12 cellular contexts compared by ENCODE assay signal in the genomic region with DNA sequence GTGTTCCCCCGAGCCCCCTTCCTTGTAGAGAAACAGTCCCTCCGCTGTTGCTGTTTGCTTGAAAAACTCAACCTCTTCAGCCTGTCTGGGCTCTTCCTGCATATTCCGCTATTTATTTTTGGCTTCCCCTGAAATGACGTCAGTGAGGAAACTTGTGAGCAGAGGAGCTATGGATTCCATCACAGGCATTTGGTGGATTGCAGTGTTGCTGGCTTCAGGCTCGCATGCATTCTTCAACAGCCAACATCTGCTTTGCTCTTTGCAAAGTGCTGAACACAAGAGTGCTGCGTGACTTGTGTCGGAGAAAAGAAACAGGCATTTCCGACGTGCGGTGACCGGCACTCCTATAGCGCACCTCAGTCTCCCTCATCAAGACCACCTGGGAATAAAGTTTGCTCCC.
DNase-seq lines count a peak whose midpoint lies in the region; ATAC-seq and TF ChIP-seq lines count a peak whose summit lies in the region.
"Had no signal": no experiment of that assay in that cellular context is flagged by ENCODE, and none has a peak within 500 bp of the region (broad histone marks: within the 10 kb centered on the region; RNA-seq: fewer than 3 reads in every experiment).

No MANE protein-coding gene starts in this region.

- POLR2A ChIA-PET in AG04450 (lab: Yijun Ruan, JAX): interaction anchor here (0.9 to 1.8 kb wide), 3 partner anchors 18 to 94 kb away, joined by 3 to 9 read pairs (median 5); no protein-coding TSS in a partner anchor
- POLR2A ChIA-PET in RWPE1 (lab: Yijun Ruan, JAX; ENCODE audit: low non-redundant PET): no interaction called here

- DNase-seq in AG04450 (ENCODE audit: low read depth, low spot score): peak; percentile 81
- peak; percentile 74 to 90 for DNase-seq in foreskin fibroblast
- peak; percentile 66 for DNase-seq in non-pigmented ciliary epithelial cell (ENCODE audit: low read depth)
- no peak for DNase-seq in T-helper 1 cell
- DNase-seq in GM13977 (ENCODE audit: low spot score): no peak
- DNase-seq in glomerular visceral epithelial cell (ENCODE audit: extremely low spot score): no peak
- DNase-seq in RWPE1 (ENCODE audit: low spot score): no peak
- DNase-seq: hypothalamus; NCI-H1436 treated with DMSO at 0.1 percent for 48 hours; NCI-H82; stimulated activated CD4-positive, alpha-beta T cell treated with anti-CD3 and anti-CD28 coated beads, Interleukin-15, amount 100 ng/mL, for 24 hours had no signal

- peak overlapping the region; percentile 72 for H3K27ac ChIP-seq in AG04450 (ENCODE audit: low read depth, low read length)
- no peak overlapping the region for H3K27ac ChIP-seq in RWPE1

- H3K27me3 ChIP-seq in AG04450 (ENCODE audit: control insufficient read depth, insufficient read depth, low read length): no peaks in the 10 kb centered on the region

- no peak for TF ChIP-seq CTCF in AG04450 (IDR thresholded peaks at IDR 0.05; ENCODE audit: low read depth, low read length)
- no peak for TF ChIP-seq CTCF in foreskin fibroblast (IDR thresholded peaks at IDR 0.05; ENCODE audit: low read depth, low read length)
- no peak for TF ChIP-seq CTCF in GM13977 (IDR thresholded peaks at IDR 0.05; ENCODE audit: extremely low read depth, insufficient read depth, missing control alignments)
- TF ChIP-seq CTCF in RWPE1 (conservative IDR thresholded peaks at IDR 0.05; ENCODE audit: low read depth): no peak

- CTCF ChIA-PET in AG04450 (lab: Charles Lee) (interaction anchor here (1.3 kb wide), 1 partner anchor 9 kb away, joined by 4 read pairs; no protein-coding TSS in a partner anchor), RWPE1 (lab: Yijun Ruan, JAX) (interaction anchor here (0.5 to 0.6 kb wide), 2 partner anchors 21 to 33 kb away, joined by 3 to 5 read pairs; no protein-coding TSS in a partner anchor)

- no peaks in the 10 kb centered on the region for H3K9me3 ChIP-seq in AG04450 (ENCODE audit: control insufficient read depth, insufficient read depth, low read length)

- no peak overlapping the region for H3K4me3 ChIP-seq in AG04450 (ENCODE audit: low read depth, low read length)
- H3K4me3 ChIP-seq in foreskin fibroblast (ENCODE audit: low read depth in 1 of 2, low read length in 2 of 2): peak overlapping the region; percentile 15 to 16

- in situ Hi-C loops in GM13977 (cut with MboI; ENCODE audit: low pct_unique_long_range_greater_than_20kb, low sequenced_read_pairs, unreplicated experiment): no loop called here

- peak; percentile 39; the same call in 2 of the 3 replicates for ATAC-seq in SK-N-SH treated with all-trans-retinoic acid at 6 μM for 48 hours

TF ChIP-seq in SK-N-SH treated with all-trans-retinoic acid at 6 μM for 48 hours, 23 proteins besides CTCF, POLR2A, EP300 and RAD21:
- no peak for TF ChIP-seq ZNF70 (CRISPR knock-in tag; IDR thresholded peaks at IDR 0.05)
- no peak for TF ChIP-seq ZNF565 (CRISPR knock-in tag; conservative IDR thresholded peaks at IDR 0.05; ENCODE audit: low read depth)
- no peak for TF ChIP-seq GLIS3 (CRISPR knock-in tag; IDR thresholded peaks at IDR 0.05)
- no peak for TF ChIP-seq RARB (CRISPR knock-in tag; IDR thresholded peaks at IDR 0.05)
- no peak for TF ChIP-seq ISL1 (CRISPR knock-in tag; IDR thresholded peaks at IDR 0.05)
- no peak for TF ChIP-seq ESRRG (CRISPR knock-in tag; IDR thresholded peaks at IDR 0.05)
- TF ChIP-seq, protein P1, sequence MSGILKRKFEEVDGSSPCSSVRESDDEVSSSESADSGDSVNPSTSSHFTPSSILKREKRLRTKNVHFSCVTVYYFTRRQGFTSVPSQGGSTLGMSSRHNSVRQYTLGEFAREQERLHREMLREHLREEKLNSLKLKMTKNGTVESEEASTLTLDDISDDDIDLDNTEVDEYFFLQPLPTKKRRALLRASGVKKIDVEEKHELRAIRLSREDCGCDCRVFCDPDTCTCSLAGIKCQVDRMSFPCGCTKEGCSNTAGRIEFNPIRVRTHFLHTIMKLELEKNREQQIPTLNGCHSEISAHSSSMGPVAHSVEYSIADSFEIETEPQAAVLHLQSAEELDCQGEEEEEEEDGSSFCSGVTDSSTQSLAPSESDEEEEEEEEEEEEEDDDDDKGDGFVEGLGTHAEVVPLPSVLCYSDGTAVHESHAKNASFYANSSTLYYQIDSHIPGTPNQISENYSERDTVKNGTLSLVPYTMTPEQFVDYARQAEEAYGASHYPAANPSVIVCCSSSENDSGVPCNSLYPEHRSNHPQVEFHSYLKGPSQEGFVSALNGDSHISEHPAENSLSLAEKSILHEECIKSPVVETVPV (CRISPR knock-in tag; IDR thresholded peaks at IDR 0.05): no peak
- TF ChIP-seq TOX (CRISPR knock-in tag; IDR thresholded peaks at IDR 0.05; ENCODE audit: borderline replicate concordance): no peak
- TF ChIP-seq, protein P2, sequence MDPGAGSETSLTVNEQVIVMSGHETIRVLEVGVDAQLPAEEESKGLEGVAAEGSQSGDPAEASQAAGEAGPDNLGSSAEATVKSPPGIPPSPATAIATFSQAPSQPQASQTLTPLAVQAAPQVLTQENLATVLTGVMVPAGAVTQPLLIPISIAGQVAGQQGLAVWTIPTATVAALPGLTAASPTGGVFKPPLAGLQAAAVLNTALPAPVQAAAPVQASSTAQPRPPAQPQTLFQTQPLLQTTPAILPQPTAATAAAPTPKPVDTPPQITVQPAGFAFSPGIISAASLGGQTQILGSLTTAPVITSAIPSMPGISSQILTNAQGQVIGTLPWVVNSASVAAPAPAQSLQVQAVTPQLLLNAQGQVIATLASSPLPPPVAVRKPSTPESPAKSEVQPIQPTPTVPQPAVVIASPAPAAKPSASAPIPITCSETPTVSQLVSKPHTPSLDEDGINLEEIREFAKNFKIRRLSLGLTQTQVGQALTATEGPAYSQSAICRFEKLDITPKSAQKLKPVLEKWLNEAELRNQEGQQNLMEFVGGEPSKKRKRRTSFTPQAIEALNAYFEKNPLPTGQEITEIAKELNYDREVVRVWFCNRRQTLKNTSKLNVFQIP (CRISPR knock-in tag; IDR thresholded peaks at IDR 0.05; ENCODE audit: borderline replicate concordance, low read depth): no peak
- TF ChIP-seq BACH2 (CRISPR knock-in tag; IDR thresholded peaks at IDR 0.05; ENCODE audit: borderline replicate concordance): no peak
- no peak for TF ChIP-seq TCF4 (CRISPR knock-in tag; IDR thresholded peaks at IDR 0.05; ENCODE audit: borderline replicate concordance)
- TF ChIP-seq ZNF8 (CRISPR knock-in tag; IDR thresholded peaks at IDR 0.05): no peak
- no peak for TF ChIP-seq PPARA (CRISPR knock-in tag; IDR thresholded peaks at IDR 0.05; ENCODE audit: borderline replicate concordance)
- TF ChIP-seq, protein P3, sequence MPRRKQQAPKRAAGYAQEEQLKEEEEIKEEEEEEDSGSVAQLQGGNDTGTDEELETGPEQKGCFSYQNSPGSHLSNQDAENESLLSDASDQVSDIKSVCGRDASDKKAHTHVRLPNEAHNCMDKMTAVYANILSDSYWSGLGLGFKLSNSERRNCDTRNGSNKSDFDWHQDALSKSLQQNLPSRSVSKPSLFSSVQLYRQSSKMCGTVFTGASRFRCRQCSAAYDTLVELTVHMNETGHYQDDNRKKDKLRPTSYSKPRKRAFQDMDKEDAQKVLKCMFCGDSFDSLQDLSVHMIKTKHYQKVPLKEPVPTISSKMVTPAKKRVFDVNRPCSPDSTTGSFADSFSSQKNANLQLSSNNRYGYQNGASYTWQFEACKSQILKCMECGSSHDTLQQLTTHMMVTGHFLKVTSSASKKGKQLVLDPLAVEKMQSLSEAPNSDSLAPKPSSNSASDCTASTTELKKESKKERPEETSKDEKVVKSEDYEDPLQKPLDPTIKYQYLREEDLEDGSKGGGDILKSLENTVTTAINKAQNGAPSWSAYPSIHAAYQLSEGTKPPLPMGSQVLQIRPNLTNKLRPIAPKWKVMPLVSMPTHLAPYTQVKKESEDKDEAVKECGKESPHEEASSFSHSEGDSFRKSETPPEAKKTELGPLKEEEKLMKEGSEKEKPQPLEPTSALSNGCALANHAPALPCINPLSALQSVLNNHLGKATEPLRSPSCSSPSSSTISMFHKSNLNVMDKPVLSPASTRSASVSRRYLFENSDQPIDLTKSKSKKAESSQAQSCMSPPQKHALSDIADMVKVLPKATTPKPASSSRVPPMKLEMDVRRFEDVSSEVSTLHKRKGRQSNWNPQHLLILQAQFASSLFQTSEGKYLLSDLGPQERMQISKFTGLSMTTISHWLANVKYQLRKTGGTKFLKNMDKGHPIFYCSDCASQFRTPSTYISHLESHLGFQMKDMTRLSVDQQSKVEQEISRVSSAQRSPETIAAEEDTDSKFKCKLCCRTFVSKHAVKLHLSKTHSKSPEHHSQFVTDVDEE (CRISPR knock-in tag; IDR thresholded peaks at IDR 0.05): no peak
- TF ChIP-seq SNAI2 (CRISPR knock-in tag; IDR thresholded peaks at IDR 0.05): no peak
- TF ChIP-seq ZFP30 (CRISPR knock-in tag; IDR thresholded peaks at IDR 0.05): no peak
- TF ChIP-seq PATZ1 (CRISPR knock-in tag; IDR thresholded peaks at IDR 0.05; ENCODE audit: borderline replicate concordance): no peak

Comparison
In these comparisons a context has a peak if more than half of its experiments do, and no peak if none do; other contexts are left out.
1. DNase-seq: peak in AG04450 (single experiment), foreskin fibroblast (2 of 2) and non-pigmented ciliary epithelial cell (single experiment); none in T-helper 1 cell (0 of 5), GM13977 (single experiment), glomerular visceral epithelial cell (single experiment) and RWPE1 (single experiment).